8 cellular contexts compared by ENCODE assay signal in the genomic region with DNA sequence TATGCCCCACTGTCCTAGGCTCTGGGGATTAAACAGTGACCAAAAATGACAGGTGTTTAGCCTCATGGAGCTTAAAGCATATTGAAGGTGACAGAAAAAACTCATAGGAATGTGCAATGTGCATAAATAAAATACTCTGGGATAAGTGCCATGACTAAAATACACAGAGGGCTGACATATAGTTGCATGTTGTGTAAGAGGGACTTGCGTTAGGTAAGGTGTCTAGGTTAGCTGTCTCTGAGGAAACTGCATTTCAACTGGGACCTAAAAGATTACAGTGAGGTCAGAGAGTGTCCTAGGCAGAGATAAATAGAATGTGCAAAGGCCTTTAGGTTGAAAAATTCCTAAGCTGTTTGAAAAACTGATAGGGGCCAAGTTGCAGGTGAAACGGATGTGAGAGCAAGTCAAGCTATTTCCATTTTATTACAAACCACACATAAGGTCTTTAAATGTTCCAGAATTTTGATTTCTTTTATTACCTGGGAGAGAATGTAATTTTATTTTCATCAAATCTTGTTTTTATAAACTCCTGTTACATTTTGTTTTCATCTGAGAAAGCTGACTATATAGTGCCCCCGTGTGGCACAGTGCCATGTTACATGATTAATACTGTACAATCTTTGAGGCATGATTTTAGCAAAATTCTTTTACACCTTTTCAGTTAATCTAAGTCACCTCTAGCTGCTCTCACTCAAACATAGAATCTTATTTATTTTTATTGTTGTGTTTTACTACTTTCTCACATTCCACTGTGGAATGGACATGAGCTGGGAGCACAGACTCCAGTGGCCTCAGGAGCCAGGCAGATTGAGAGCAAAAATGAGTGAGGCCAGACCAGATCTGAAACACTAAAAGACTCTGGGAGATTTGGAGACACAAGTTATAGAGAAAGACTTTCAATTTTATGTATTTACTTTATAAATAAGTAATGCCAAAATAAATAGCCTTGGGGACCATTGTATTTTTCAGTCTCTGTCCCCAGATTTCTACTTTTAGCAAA.
A peak's percentile ranks its signal among the peaks of the same experiment; 100 is the strongest.
DNase-seq lines count a peak whose midpoint lies in the region; ATAC-seq and TF ChIP-seq lines count a peak whose summit lies in the region.

No MANE protein-coding gene starts in this region.

- no peak for ATAC-seq in natural killer cell treated with Interleukin-12 subunit alpha and Interleukin-12 subunit beta and Interleukin-15 and Interleukin-18, amount 100 ng/mL, for 72 hours
- ATAC-seq in GM18858 (IDR thresholded peaks at IDR 0.05; ENCODE audit: unreplicated experiment) = no peak
- ATAC-seq in stimulated activated naive B cell treated with anti-CD40 and anti-IgM and Interleukin-4, amounts not matched to agents 10 μg/mL and 1 μg/mL and 100 μg/mL, for 72 hours (replicated peaks) = no peak

- DNase-seq in activated CD4-positive, alpha-beta T cell treated with anti-CD3 and anti-CD28 coated beads for 48 hours = peak; percentile 29
- no peak for DNase-seq in activated CD4-positive, alpha-beta T cell treated with anti-CD3 and anti-CD28 coated beads for 4 hours
- DNase-seq in Kasumi-1 (lab: John Stamatoyannopoulos, UW) (peak; percentile 54 to 63), cerebellar cortex (ENCODE audit: low spot score) (peak; percentile 6), neural crest cell (ENCODE audit: low read depth, low spot score) (peak; percentile 42)
- no peak for DNase-seq in natural killer cell treated with Interleukin-12 subunit alpha and Interleukin-12 subunit beta and Interleukin-15 and Interleukin-18, amount 100 ng/mL, for 72 hours (ENCODE audit: low spot score)
- DNase-seq in stimulated activated naive B cell treated with anti-CD40 and anti-IgM and Interleukin-4, amounts not matched to agents 10 μg/mL and 1 μg/mL and 100 μg/mL, for 72 hours = no peak

- H3K36me3 Mint-ChIP-seq in neural crest cell (ENCODE audit: low read depth) = no peaks in the 10 kb centered on the region
- H3K36me3 Mint-ChIP-seq in natural killer cell treated with Interleukin-12 subunit alpha and Interleukin-12 subunit beta and Interleukin-15 and Interleukin-18, amount 100 ng/mL, for 72 hours = peaks cover 5% of the 10 kb centered on the region
- no peaks in the 10 kb centered on the region for H3K36me3 Mint-ChIP-seq in stimulated activated naive B cell treated with anti-CD40 and anti-IgM and Interleukin-4, amounts not matched to agents 10 μg/mL and 1 μg/mL and 100 μg/mL, for 72 hours

- peak; percentile 89 for TF ChIP-seq CTCF in neural crest cell (conservative IDR thresholded peaks at IDR 0.05)

- H3K4me3 Mint-ChIP-seq in neural crest cell = no peak overlapping the region
- no peak overlapping the region for H3K4me3 Mint-ChIP-seq in natural killer cell treated with Interleukin-12 subunit alpha and Interleukin-12 subunit beta and Interleukin-15 and Interleukin-18, amount 100 ng/mL, for 72 hours
- H3K4me3 Mint-ChIP-seq in stimulated activated naive B cell treated with anti-CD40 and anti-IgM and Interleukin-4, amounts not matched to agents 10 μg/mL and 1 μg/mL and 100 μg/mL, for 72 hours = no peak overlapping the region

- no peaks in the 10 kb centered on the region for H3K27me3 Mint-ChIP-seq in neural crest cell (ENCODE audit: low read depth)
- no peaks in the 10 kb centered on the region for H3K27me3 Mint-ChIP-seq in natural killer cell treated with Interleukin-12 subunit alpha and Interleukin-12 subunit beta and Interleukin-15 and Interleukin-18, amount 100 ng/mL, for 72 hours
- H3K27me3 Mint-ChIP-seq in stimulated activated naive B cell treated with anti-CD40 and anti-IgM and Interleukin-4, amounts not matched to agents 10 μg/mL and 1 μg/mL and 100 μg/mL, for 72 hours = no peaks in the 10 kb centered on the region

- no peak overlapping the region for H3K27ac Mint-ChIP-seq in neural crest cell (ENCODE audit: unreplicated experiment)
- H3K27ac Mint-ChIP-seq in natural killer cell treated with Interleukin-12 subunit alpha and Interleukin-12 subunit beta and Interleukin-15 and Interleukin-18, amount 100 ng/mL, for 72 hours = no peak overlapping the region
- H3K27ac Mint-ChIP-seq in stimulated activated naive B cell treated with anti-CD40 and anti-IgM and Interleukin-4, amounts not matched to agents 10 μg/mL and 1 μg/mL and 100 μg/mL, for 72 hours = no peak overlapping the region

- no peaks in the 10 kb centered on the region for H3K9me3 Mint-ChIP-seq in neural crest cell
- peaks cover 6% of the 10 kb centered on the region for H3K9me3 Mint-ChIP-seq in natural killer cell treated with Interleukin-12 subunit alpha and Interleukin-12 subunit beta and Interleukin-15 and Interleukin-18, amount 100 ng/mL, for 72 hours
- no peaks in the 10 kb centered on the region for H3K9me3 Mint-ChIP-seq in stimulated activated naive B cell treated with anti-CD40 and anti-IgM and Interleukin-4, amounts not matched to agents 10 μg/mL and 1 μg/mL and 100 μg/mL, for 72 hours

- H3K4me1 Mint-ChIP-seq in neural crest cell = no peaks in the 10 kb centered on the region
- H3K4me1 Mint-ChIP-seq in natural killer cell treated with Interleukin-12 subunit alpha and Interleukin-12 subunit beta and Interleukin-15 and Interleukin-18, amount 100 ng/mL, for 72 hours (ENCODE audit: low read depth in 2 of 2) = no peaks in the 10 kb centered on the region
- no peaks in the 10 kb centered on the region for H3K4me1 Mint-ChIP-seq in stimulated activated naive B cell treated with anti-CD40 and anti-IgM and Interleukin-4, amounts not matched to agents 10 μg/mL and 1 μg/mL and 100 μg/mL, for 72 hours

Comparison
In these comparisons a context has a peak if more than half of its experiments do, and no peak if none do; other contexts are left out.
1. DNase-seq: peak in activated CD4-positive, alpha-beta T cell treated with anti-CD3 and anti-CD28 coated beads for 48 hours (single experiment), Kasumi-1 (2 of 2), cerebellar cortex (single experiment) and neural crest cell (single experiment); none in activated CD4-positive, alpha-beta T cell treated with anti-CD3 and anti-CD28 coated beads for 4 hours (0 of 2), natural killer cell treated with Interleukin-12 subunit alpha and Interleukin-12 subunit beta and Interleukin-15 and Interleukin-18, amount 100 ng/mL, for 72 hours (single experiment) and stimulated activated naive B cell treated with anti-CD40 and anti-IgM and Interleukin-4, amounts not matched to agents 10 μg/mL and 1 μg/mL and 100 μg/mL, for 72 hours (single experiment).